In genomic region chr4:90357117-90357710, GRCh38 we compare ENCODE assay signal across 8 cellular contexts.
DNase-seq lines count a peak whose midpoint lies in the region; TF ChIP-seq lines count a peak whose summit lies in the region.

No MANE protein-coding gene starts in this region.

- no peaks in the 10 kb centered on the region for H3K27me3 Mint-ChIP-seq in activated CD4-positive, alpha-beta T cell treated with anti-CD3 and anti-CD28 coated beads, Interleukin-2, amount 10 ng/mL, durations not matched to agents 7 days and 5 days

- H3K4me3 Mint-ChIP-seq in activated CD4-positive, alpha-beta T cell treated with anti-CD3 and anti-CD28 coated beads, Interleukin-2, amount 10 ng/mL, durations not matched to agents 7 days and 5 days = no peak overlapping the region

- TF ChIP-seq EP300 in neural cell (conservative IDR thresholded peaks at IDR 0.05; ENCODE audit: poor library complexity, severe bottlenecking) = no peak

- H3K9me2 ChIP-seq in neural cell (ENCODE audit: insufficient read depth, low read length) = no peaks in the 10 kb centered on the region

- no peaks in the 10 kb centered on the region for H4K20me1 ChIP-seq in neural cell (ENCODE audit: insufficient read depth)

- 0 out of 2 replicates have a peak, but pooled peaks have one; percentile 11 for TF ChIP-seq CTCF in HEK293 (tag by site-specific recombination; IDR thresholded peaks at IDR 0.05)
- peak; percentile 21 for TF ChIP-seq CTCF in colonic mucosa (IDR thresholded peaks at IDR 0.05)
- TF ChIP-seq CTCF in neural cell (IDR thresholded peaks at IDR 0.05; ENCODE audit: poor library complexity, severe bottlenecking) = peak; percentile 76

- no peak overlapping the region for H3K4me2 ChIP-seq in neural cell (ENCODE audit: low read length)

- POLR2A ChIA-PET in HEK293 (lab: Yijun Ruan, JAX) = no interaction called here
- POLR2A ChIA-PET in activated CD4-positive, alpha-beta T cell treated with anti-CD3 and anti-CD28 coated beads, Interleukin-2, amount 10 ng/mL, durations not matched to agents 7 days and 5 days (lab: Charles Lee) = no interaction called here

- H3K9me3 ChIP-seq in HEK293 (ENCODE audit: control insufficient read depth, insufficient read depth, low read depth, low read length) (no peaks in the 10 kb centered on the region), colonic mucosa (no peaks in the 10 kb centered on the region), neural cell (ENCODE audit: low read length) (no peaks in the 10 kb centered on the region)

- H3K9ac ChIP-seq in colonic mucosa (ENCODE audit: low read depth in 2 of 2, low read length in 2 of 2) = no peak overlapping the region
- no peak overlapping the region for H3K9ac ChIP-seq in neural cell (ENCODE audit: low read length)

- H3K36me3 ChIP-seq in HEK293 (ENCODE audit: control insufficient read depth in 2 of 2, insufficient read depth in 1 of 2, low read length in 2 of 2) (no peaks in the 10 kb centered on the region), colonic mucosa (no peaks in the 10 kb centered on the region), neural cell (ENCODE audit: insufficient read depth, low read length) (no peaks in the 10 kb centered on the region)

- peak; percentile 40 for DNase-seq in D341Med (ENCODE audit: low spot score)
- peak; percentile 31 for DNase-seq in NCI-H748 (lab: John Stamatoyannopoulos, UW; ENCODE audit: unreplicated experiment)
- no peak for DNase-seq in colonic mucosa
- no peak for DNase-seq in activated CD4-positive, alpha-beta T cell treated with anti-CD3 and anti-CD28 coated beads, Interleukin-2, amount 10 ng/mL, durations not matched to agents 7 days and 5 days
- DNase-seq in effector CD8-positive, alpha-beta T cell (lab: John Stamatoyannopoulos, UW) = no peak
- no peak for DNase-seq in NK-92 (lab: John Stamatoyannopoulos, UW; ENCODE audit: unreplicated experiment)

- no peak overlapping the region for H2AFZ ChIP-seq in neural cell (ENCODE audit: low read depth, low read length)

- CTCF ChIA-PET in HEK293 (lab: Yijun Ruan, JAX) = interaction anchor here (0.6 to 0.8 kb wide), 2 partner anchors 24 to 487 kb away, joined by 3 to 4 read pairs; no protein-coding TSS in a partner anchor
- CTCF ChIA-PET in activated CD4-positive, alpha-beta T cell treated with anti-CD3 and anti-CD28 coated beads, Interleukin-2, amount 10 ng/mL, durations not matched to agents 7 days and 5 days (lab: Charles Lee) = no interaction called here

- no peaks in the 10 kb centered on the region for H3K9me3 Mint-ChIP-seq in activated CD4-positive, alpha-beta T cell treated with anti-CD3 and anti-CD28 coated beads, Interleukin-2, amount 10 ng/mL, durations not matched to agents 7 days and 5 days

- H3K4me3 ChIP-seq in HEK293 (ENCODE audit: low read depth, low read length) (no peak overlapping the region), colonic mucosa (no peak overlapping the region), neural cell (ENCODE audit: low read length) (no peak overlapping the region)

- no peaks in the 10 kb centered on the region for H3F3A ChIP-seq in neural cell (ENCODE audit: insufficient read depth, low read length, poor library complexity, severe bottlenecking)

- no peak overlapping the region for H3K27ac Mint-ChIP-seq in activated CD4-positive, alpha-beta T cell treated with anti-CD3 and anti-CD28 coated beads, Interleukin-2, amount 10 ng/mL, durations not matched to agents 7 days and 5 days

- no peaks in the 10 kb centered on the region for H3K4me1 ChIP-seq in HEK293 (ENCODE audit: control insufficient read depth, insufficient read depth, low read length)
- H3K4me1 ChIP-seq in colonic mucosa = no peaks in the 10 kb centered on the region

- no peaks in the 10 kb centered on the region for H3K79me2 ChIP-seq in neural cell (replicated peaks; ENCODE audit: insufficient read depth, low read length)

- H3K4me1 Mint-ChIP-seq in activated CD4-positive, alpha-beta T cell treated with anti-CD3 and anti-CD28 coated beads, Interleukin-2, amount 10 ng/mL, durations not matched to agents 7 days and 5 days = no peaks in the 10 kb centered on the region

- intact Hi-C loops in colonic mucosa (cut with DNase I) = no loop called here

- H3K27ac ChIP-seq in HEK293 (ENCODE audit: extremely low read depth, low read depth, low read length) (no peak overlapping the region), colonic mucosa (no peak overlapping the region), neural cell (ENCODE audit: low read length) (no peak overlapping the region)

- no peaks in the 10 kb centered on the region for H3K36me3 Mint-ChIP-seq in activated CD4-positive, alpha-beta T cell treated with anti-CD3 and anti-CD28 coated beads, Interleukin-2, amount 10 ng/mL, durations not matched to agents 7 days and 5 days (ENCODE audit: low read depth)

- H3K27me3 ChIP-seq in colonic mucosa (no peaks in the 10 kb centered on the region), neural cell (ENCODE audit: insufficient read depth, low read depth, low read length) (no peaks in the 10 kb centered on the region)

- TF ChIP-seq RAD21 in neural cell (conservative IDR thresholded peaks at IDR 0.05) = peak; percentile 83

TF ChIP-seq in HEK293, 187 proteins besides CTCF, POLR2A, EP300 and RAD21:
- TF ChIP-seq ZNF654 (tag by site-specific recombination; IDR thresholded peaks at IDR 0.05; ENCODE audit: low read depth) = peak; percentile 79
- no peak for TF ChIP-seq ZNF146 (tag by site-specific recombination; IDR thresholded peaks at IDR 0.05)

TF ChIP-seq in neural cell, 6 proteins besides CTCF, POLR2A, EP300 and RAD21:
- TF ChIP-seq SMC3 (conservative IDR thresholded peaks at IDR 0.05; ENCODE audit: poor library complexity) = peak; percentile 74
- TF ChIP-seq, protein P1, sequence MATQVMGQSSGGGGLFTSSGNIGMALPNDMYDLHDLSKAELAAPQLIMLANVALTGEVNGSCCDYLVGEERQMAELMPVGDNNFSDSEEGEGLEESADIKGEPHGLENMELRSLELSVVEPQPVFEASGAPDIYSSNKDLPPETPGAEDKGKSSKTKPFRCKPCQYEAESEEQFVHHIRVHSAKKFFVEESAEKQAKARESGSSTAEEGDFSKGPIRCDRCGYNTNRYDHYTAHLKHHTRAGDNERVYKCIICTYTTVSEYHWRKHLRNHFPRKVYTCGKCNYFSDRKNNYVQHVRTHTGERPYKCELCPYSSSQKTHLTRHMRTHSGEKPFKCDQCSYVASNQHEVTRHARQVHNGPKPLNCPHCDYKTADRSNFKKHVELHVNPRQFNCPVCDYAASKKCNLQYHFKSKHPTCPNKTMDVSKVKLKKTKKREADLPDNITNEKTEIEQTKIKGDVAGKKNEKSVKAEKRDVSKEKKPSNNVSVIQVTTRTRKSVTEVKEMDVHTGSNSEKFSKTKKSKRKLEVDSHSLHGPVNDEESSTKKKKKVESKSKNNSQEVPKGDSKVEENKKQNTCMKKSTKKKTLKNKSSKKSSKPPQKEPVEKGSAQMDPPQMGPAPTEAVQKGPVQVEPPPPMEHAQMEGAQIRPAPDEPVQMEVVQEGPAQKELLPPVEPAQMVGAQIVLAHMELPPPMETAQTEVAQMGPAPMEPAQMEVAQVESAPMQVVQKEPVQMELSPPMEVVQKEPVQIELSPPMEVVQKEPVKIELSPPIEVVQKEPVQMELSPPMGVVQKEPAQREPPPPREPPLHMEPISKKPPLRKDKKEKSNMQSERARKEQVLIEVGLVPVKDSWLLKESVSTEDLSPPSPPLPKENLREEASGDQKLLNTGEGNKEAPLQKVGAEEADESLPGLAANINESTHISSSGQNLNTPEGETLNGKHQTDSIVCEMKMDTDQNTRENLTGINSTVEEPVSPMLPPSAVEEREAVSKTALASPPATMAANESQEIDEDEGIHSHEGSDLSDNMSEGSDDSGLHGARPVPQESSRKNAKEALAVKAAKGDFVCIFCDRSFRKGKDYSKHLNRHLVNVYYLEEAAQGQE (IDR thresholded peaks at IDR 0.05; ENCODE audit: borderline replicate concordance) = no peak

Comparison
In these comparisons a context has a peak if more than half of its experiments do, and no peak if none do; other contexts are left out.
1. DNase-seq: peak in D341Med (single experiment) and NCI-H748 (single experiment); none in colonic mucosa (single experiment), activated CD4-positive, alpha-beta T cell treated with anti-CD3 and anti-CD28 coated beads, Interleukin-2, amount 10 ng/mL, durations not matched to agents 7 days and 5 days (single experiment), effector CD8-positive, alpha-beta T cell (single experiment) and NK-92 (single experiment).
2. CTCF ChIP-seq: peak in every context shown above with its lines; median percentile 76 in neural cell; 21 in colonic mucosa; 11 in HEK293.